In the genomic region with DNA sequence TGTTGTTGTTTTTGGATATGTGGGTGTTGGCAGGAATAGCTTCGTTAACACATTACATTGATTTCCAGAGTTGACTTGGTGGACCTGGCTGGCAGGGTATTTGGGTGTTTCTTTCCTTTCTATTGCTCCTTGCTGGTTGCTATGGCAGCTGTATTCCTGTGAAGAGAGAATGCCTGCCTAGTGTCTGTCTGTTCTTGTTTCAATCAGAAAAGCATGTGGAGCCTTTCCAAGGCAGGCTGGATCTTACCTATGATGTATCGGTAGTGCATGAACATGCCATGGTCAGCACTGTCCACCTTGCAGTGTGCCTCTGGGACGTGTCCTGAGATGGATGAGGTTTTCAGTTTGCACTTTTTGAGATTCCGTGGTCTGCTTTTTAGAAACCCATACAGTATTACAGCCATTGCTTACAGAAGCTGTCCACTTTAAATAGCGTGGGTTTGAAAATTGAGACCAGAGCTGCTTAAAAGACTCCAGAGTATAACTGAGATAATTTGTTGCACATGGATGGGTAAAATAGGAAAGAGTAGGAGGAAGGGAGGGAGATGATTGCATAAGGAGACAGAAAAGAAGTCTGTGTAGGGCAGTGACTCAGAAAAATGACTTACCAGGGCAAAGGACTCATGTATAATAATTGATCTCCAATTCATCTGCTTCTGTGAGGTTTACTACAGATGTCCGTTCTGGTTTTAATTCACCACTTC, we compare ENCODE assay signal across 12 cellular contexts. TPM values are rescaled to one million over a fixed set of nuclear protein-coding genes. Genes with fewer than 3 reads are reported as not detected.
DNase-seq lines count a peak whose midpoint lies in the region; ATAC-seq and TF ChIP-seq lines count a peak whose summit lies in the region.
"Had no signal": no experiment of that assay in that cellular context is flagged by ENCODE, and none has a peak within 500 bp of the region (broad histone marks: within the 10 kb centered on the region; RNA-seq: fewer than 3 reads in every experiment).

No MANE protein-coding gene starts in this region.

- no peak overlapping the region for H3K9ac ChIP-seq in neural progenitor cell

- no peaks in the 10 kb centered on the region for H3K36me3 Mint-ChIP-seq in neural progenitor cell
- H3K36me3 Mint-ChIP-seq: CD4-positive, alpha-beta memory T cell had no signal

- H3F3A ChIP-seq in neural progenitor cell (ENCODE audit: low read depth): peaks cover 6% of the 10 kb centered on the region

- no peaks in the 10 kb centered on the region for H3K79me2 ChIP-seq in neural progenitor cell (ENCODE audit: low read depth)

- TF ChIP-seq EP300 in ovary (IDR thresholded peaks at IDR 0.05): no peak

- H3K36me3 ChIP-seq in BJ (ENCODE audit: control insufficient read depth, insufficient read depth, low read length): no peaks in the 10 kb centered on the region
- H3K36me3 ChIP-seq in RWPE2 (ENCODE audit: low read depth): no peaks in the 10 kb centered on the region
- no peaks in the 10 kb centered on the region for H3K36me3 ChIP-seq in neural progenitor cell
- H3K36me3 ChIP-seq in ovary: no peaks in the 10 kb centered on the region

- H3K4me3 Mint-ChIP-seq in neural progenitor cell: peak overlapping the region; percentile 10
- H3K4me3 Mint-ChIP-seq: activated CD8-positive, alpha-beta T cell treated with anti-CD3 and anti-CD28 coated beads, Interleukin-2, amount 10 ng/mL, durations not matched to agents 7 days and 5 days; activated naive CD4-positive, alpha-beta T cell treated with anti-CD3 and anti-CD28 coated beads for 36 hours; CD4-positive, alpha-beta memory T cell had no signal

- no peaks in the 10 kb centered on the region for H3K9me3 Mint-ChIP-seq in neural progenitor cell
- H3K9me3 Mint-ChIP-seq: activated naive CD4-positive, alpha-beta T cell treated with anti-CD3 and anti-CD28 coated beads for 36 hours had no signal

- DNase-seq in BJ (ENCODE audit: low read depth) (peak; percentile 41), RWPE2 (ENCODE audit: low spot score) (no peak), neural progenitor cell (ENCODE audit: low spot score) (peak; percentile 41), ovary (no peak), HuH-7.5 (ENCODE audit: low spot score) (no peak), NCI-H446 treated with DMSO at 0.1 percent for 48 hours (lab: John Stamatoyannopoulos, UW) (no peak)
- DNase-seq: activated CD8-positive, alpha-beta T cell treated with anti-CD3 and anti-CD28 coated beads, Interleukin-2, amount 10 ng/mL, durations not matched to agents 7 days and 5 days; activated naive CD4-positive, alpha-beta T cell treated with anti-CD3 and anti-CD28 coated beads for 36 hours; CD4-positive, alpha-beta memory T cell; T-helper 2 cell had no signal

- ATAC-seq in RWPE2 (ENCODE audit: low read depth): peak; percentile 29; the same call in 1 of the 3 replicates
- ATAC-seq in esophagus mucosa: peak; percentile 42
- no peak for ATAC-seq in GM19351 (IDR thresholded peaks at IDR 0.05; ENCODE audit: unreplicated experiment)
- ATAC-seq: activated CD8-positive, alpha-beta T cell treated with anti-CD3 and anti-CD28 coated beads, Interleukin-2, amount 10 ng/mL, durations not matched to agents 7 days and 5 days had no signal

- 34 to 43% (median 37%) methylated on average over 6 of the region's 6 CpGs for WGBS in ovary, 3 donors

- TF ChIP-seq CTCF in BJ (IDR thresholded peaks at IDR 0.05; ENCODE audit: insufficient read depth, low read depth, low read length): no peak
- TF ChIP-seq CTCF in RWPE2 (IDR thresholded peaks at IDR 0.05; ENCODE audit: poor library complexity, severe bottlenecking): no peak
- TF ChIP-seq CTCF in neural progenitor cell (IDR thresholded peaks at IDR 0.05): no peak
- TF ChIP-seq CTCF in ovary (IDR thresholded peaks at IDR 0.05): no peak

- H3K4me1 ChIP-seq in RWPE2 (ENCODE audit: insufficient read depth, poor library complexity, severe bottlenecking): no peaks in the 10 kb centered on the region
- peaks cover 32% of the 10 kb centered on the region for H3K4me1 ChIP-seq in neural progenitor cell
- no peaks in the 10 kb centered on the region for H3K4me1 ChIP-seq in ovary (ENCODE audit: insufficient read depth)

- TF ChIP-seq POLR2A in ovary (IDR thresholded peaks at IDR 0.05): no peak

- H3K27me3 ChIP-seq in BJ (ENCODE audit: control insufficient read depth, insufficient read depth, low read length): 0 out of 2 replicates have a peak, but pooled peaks cover 1% of the 10 kb centered on the region
- no peaks in the 10 kb centered on the region for H3K27me3 ChIP-seq in RWPE2 (ENCODE audit: insufficient read depth, poor library complexity, severe bottlenecking)
- H3K27me3 ChIP-seq in neural progenitor cell: no peaks in the 10 kb centered on the region
- H3K27me3 ChIP-seq in ovary: no peaks in the 10 kb centered on the region

- H3K9me3 ChIP-seq in RWPE2 (ENCODE audit: severe bottlenecking) (no peaks in the 10 kb centered on the region), neural progenitor cell (ENCODE audit: low read depth) (no peaks in the 10 kb centered on the region), ovary (no peaks in the 10 kb centered on the region)

- H3K4me2 ChIP-seq in neural progenitor cell: peak overlapping the region; percentile 67

- CTCF ChIA-PET in BJ (lab: Yijun Ruan, JAX): no interaction called here

- H3K27ac ChIP-seq in RWPE2 (ENCODE audit: poor library complexity, severe bottlenecking): no peak overlapping the region
- no peak overlapping the region for H3K27ac ChIP-seq in neural progenitor cell
- no peak overlapping the region for H3K27ac ChIP-seq in ovary

- H2AFZ ChIP-seq in neural progenitor cell (replicated peaks): no peak overlapping the region

- POLR2A ChIA-PET in BJ (lab: Charles Lee): no interaction called here

- H3K4me3 ChIP-seq in BJ (ENCODE audit: low read depth, low read length): no peak overlapping the region
- no peak overlapping the region for H3K4me3 ChIP-seq in RWPE2 (ENCODE audit: severe bottlenecking)
- H3K4me3 ChIP-seq in neural progenitor cell: no peak overlapping the region
- no peak overlapping the region for H3K4me3 ChIP-seq in ovary

- intact Hi-C loops in ovary (cut with DNase I): no loop called here

- H4K20me1 ChIP-seq in neural progenitor cell (ENCODE audit: low read depth): no peaks in the 10 kb centered on the region

- peaks cover 2% of the 10 kb centered on the region for H3K27me3 Mint-ChIP-seq in neural progenitor cell (ENCODE audit: insufficient read depth, low read depth)

- H3K4me1 Mint-ChIP-seq in neural progenitor cell: peaks cover 27% of the 10 kb centered on the region
- H3K4me1 Mint-ChIP-seq: CD4-positive, alpha-beta memory T cell had no signal

- H3K27ac Mint-ChIP-seq in neural progenitor cell: peak overlapping the region; percentile 13
- H3K27ac Mint-ChIP-seq: activated CD8-positive, alpha-beta T cell treated with anti-CD3 and anti-CD28 coated beads, Interleukin-2, amount 10 ng/mL, durations not matched to agents 7 days and 5 days; activated naive CD4-positive, alpha-beta T cell treated with anti-CD3 and anti-CD28 coated beads for 36 hours; CD4-positive, alpha-beta memory T cell had no signal

RNA-seq across cellular contexts. Expression of a gene that starts 20.0 kb away (rescaled TPM):
- polyA plus RNA-seq in BJ (2011; rRNA removed) (7.8 and 9.7 TPM in 2 replicates), ovary (1 to 10 TPM; 3.1 to 6.9 TPM)
- 1.2 and 1.3 TPM in 2 replicates for polyA minus RNA-seq in BJ (2011; rRNA and poly(A)+ RNA removed)
- total RNA-seq in esophagus mucosa (2.9 TPM), neural progenitor cell (ENCODE audit: low replicate concordance) (20.0 and 24.2 TPM in 2 replicates), ovary (10 to 100 TPM in 1 of 7 donors, 1 to 10 TPM in 6; 3.7 to 11.3 (median 5.1) TPM)
- total RNA-seq: activated CD8-positive, alpha-beta T cell treated with anti-CD3 and anti-CD28 coated beads, Interleukin-2, amount 10 ng/mL, durations not matched to agents 7 days and 5 days; activated naive CD4-positive, alpha-beta T cell treated with anti-CD3 and anti-CD28 coated beads for 36 hours; CD4-positive, alpha-beta memory T cell had no signal
- polyA plus RNA-seq: CD4-positive, alpha-beta memory T cell had no signal

Comparison
In these comparisons a context has a peak if more than half of its experiments do, and no peak if none do; other contexts are left out.
1. DNase-seq: peak in BJ (single experiment) and neural progenitor cell (single experiment); none in RWPE2 (single experiment), ovary (0 of 5), HuH-7.5 (single experiment) and NCI-H446 treated with DMSO at 0.1 percent for 48 hours (single experiment).